In the genomic region with DNA sequence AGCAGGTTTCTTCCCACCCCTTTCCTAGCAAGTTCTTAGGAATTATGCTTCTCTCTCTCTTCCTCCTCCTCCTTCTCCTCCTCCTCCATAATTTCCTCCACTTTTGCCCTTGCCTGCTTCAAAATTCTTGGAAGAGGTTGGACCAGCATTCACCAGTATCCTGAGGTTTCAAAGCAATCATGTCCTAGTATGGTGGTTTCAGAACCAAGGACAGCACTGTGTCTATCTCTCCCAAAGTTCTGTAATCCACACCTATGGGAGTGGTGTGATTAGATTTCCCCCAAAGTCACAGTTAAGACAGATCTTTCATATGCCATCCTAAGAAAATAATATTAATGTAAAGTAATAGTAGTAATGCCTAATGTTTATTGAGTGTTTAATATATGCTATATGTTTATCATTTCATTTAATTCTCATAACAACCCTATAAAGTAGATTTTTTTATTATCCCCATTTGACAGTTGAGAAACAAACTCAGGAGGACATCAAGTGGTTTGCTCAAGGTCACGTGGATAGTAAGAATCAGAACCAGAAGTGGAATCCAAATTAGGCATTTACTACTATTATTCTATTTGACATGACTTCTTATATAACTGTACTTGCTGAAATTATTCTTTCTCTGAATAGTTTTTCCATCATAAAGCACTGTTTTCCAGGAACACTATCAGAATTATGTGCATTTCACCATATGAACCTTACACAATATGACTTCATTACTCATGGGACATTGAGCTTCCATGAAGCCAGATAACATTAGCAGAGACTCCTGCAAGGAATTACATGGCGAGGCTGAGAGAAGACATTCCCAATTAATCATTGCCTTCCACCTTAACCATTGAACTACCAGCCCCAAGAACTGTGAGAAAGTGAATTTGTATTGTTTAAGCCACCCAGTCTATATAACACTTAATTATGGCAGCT, we compare ENCODE assay signal across 1 cellular context.
A peak's percentile ranks its signal among the peaks of the same experiment; 100 is the strongest.
TF ChIP-seq lines count a peak whose summit lies in the region.

No MANE protein-coding gene starts in this region.

TF ChIP-seq in K562, 482 proteins besides CTCF, POLR2A, EP300 and RAD21 (continued from another document):
- TF ChIP-seq, protein P1, sequence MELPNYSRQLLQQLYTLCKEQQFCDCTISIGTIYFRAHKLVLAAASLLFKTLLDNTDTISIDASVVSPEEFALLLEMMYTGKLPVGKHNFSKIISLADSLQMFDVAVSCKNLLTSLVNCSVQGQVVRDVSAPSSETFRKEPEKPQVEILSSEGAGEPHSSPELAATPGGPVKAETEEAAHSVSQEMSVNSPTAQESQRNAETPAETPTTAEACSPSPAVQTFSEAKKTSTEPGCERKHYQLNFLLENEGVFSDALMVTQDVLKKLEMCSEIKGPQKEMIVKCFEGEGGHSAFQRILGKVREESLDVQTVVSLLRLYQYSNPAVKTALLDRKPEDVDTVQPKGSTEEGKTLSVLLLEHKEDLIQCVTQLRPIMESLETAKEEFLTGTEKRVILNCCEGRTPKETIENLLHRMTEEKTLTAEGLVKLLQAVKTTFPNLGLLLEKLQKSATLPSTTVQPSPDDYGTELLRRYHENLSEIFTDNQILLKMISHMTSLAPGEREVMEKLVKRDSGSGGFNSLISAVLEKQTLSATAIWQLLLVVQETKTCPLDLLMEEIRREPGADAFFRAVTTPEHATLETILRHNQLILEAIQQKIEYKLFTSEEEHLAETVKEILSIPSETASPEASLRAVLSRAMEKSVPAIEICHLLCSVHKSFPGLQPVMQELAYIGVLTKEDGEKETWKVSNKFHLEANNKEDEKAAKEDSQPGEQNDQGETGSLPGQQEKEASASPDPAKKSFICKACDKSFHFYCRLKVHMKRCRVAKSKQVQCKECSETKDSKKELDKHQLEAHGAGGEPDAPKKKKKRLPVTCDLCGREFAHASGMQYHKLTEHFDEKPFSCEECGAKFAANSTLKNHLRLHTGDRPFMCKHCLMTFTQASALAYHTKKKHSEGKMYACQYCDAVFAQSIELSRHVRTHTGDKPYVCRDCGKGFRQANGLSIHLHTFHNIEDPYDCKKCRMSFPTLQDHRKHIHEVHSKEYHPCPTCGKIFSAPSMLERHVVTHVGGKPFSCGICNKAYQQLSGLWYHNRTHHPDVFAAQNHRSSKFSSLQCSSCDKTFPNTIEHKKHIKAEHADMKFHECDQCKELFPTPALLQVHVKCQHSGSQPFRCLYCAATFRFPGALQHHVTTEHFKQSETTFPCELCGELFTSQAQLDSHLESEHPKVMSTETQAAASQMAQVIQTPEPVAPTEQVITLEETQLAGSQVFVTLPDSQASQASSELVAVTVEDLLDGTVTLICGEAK (IDR thresholded peaks at IDR 0.05), result no peak
- TF ChIP-seq, protein P1 (CRISPR knock-in tag; IDR thresholded peaks at IDR 0.05), result no peak
- TF ChIP-seq, protein P2, sequence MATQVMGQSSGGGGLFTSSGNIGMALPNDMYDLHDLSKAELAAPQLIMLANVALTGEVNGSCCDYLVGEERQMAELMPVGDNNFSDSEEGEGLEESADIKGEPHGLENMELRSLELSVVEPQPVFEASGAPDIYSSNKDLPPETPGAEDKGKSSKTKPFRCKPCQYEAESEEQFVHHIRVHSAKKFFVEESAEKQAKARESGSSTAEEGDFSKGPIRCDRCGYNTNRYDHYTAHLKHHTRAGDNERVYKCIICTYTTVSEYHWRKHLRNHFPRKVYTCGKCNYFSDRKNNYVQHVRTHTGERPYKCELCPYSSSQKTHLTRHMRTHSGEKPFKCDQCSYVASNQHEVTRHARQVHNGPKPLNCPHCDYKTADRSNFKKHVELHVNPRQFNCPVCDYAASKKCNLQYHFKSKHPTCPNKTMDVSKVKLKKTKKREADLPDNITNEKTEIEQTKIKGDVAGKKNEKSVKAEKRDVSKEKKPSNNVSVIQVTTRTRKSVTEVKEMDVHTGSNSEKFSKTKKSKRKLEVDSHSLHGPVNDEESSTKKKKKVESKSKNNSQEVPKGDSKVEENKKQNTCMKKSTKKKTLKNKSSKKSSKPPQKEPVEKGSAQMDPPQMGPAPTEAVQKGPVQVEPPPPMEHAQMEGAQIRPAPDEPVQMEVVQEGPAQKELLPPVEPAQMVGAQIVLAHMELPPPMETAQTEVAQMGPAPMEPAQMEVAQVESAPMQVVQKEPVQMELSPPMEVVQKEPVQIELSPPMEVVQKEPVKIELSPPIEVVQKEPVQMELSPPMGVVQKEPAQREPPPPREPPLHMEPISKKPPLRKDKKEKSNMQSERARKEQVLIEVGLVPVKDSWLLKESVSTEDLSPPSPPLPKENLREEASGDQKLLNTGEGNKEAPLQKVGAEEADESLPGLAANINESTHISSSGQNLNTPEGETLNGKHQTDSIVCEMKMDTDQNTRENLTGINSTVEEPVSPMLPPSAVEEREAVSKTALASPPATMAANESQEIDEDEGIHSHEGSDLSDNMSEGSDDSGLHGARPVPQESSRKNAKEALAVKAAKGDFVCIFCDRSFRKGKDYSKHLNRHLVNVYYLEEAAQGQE (CRISPR knock-in tag; IDR thresholded peaks at IDR 0.05; ENCODE audit: low read depth), result peak; percentile 91
- TF ChIP-seq EHMT2 (IDR thresholded peaks at IDR 0.05), result peak; percentile 96
- no peak for TF ChIP-seq ETV5 (CRISPR knock-in tag; IDR thresholded peaks at IDR 0.05; ENCODE audit: low read depth)
- TF ChIP-seq CBFA2T3 (IDR thresholded peaks at IDR 0.05), result peak; percentile 31; the same call in 1 of the 2 replicates
- no peak for TF ChIP-seq ZNF311 (CRISPR knock-in tag; IDR thresholded peaks at IDR 0.05)
- TF ChIP-seq RFX5 (IDR thresholded peaks at IDR 0.05; ENCODE audit: low read depth, low read length), result no peak
- TF ChIP-seq, protein P3, sequence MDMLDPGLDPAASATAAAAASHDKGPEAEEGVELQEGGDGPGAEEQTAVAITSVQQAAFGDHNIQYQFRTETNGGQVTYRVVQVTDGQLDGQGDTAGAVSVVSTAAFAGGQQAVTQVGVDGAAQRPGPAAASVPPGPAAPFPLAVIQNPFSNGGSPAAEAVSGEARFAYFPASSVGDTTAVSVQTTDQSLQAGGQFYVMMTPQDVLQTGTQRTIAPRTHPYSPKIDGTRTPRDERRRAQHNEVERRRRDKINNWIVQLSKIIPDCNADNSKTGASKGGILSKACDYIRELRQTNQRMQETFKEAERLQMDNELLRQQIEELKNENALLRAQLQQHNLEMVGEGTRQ (CRISPR knock-in tag; IDR thresholded peaks at IDR 0.05), result 0 out of 2 replicates have a peak, but pooled peaks have one; percentile 8
- no peak for TF ChIP-seq SMAD3 (CRISPR knock-in tag; conservative IDR thresholded peaks at IDR 0.05)
- no peak for TF ChIP-seq ELF1 (tag; IDR thresholded peaks at IDR 0.05)
- TF ChIP-seq MIER1 (IDR thresholded peaks at IDR 0.05; ENCODE audit: low read depth), result peak; percentile 88
- TF ChIP-seq, protein P4, sequence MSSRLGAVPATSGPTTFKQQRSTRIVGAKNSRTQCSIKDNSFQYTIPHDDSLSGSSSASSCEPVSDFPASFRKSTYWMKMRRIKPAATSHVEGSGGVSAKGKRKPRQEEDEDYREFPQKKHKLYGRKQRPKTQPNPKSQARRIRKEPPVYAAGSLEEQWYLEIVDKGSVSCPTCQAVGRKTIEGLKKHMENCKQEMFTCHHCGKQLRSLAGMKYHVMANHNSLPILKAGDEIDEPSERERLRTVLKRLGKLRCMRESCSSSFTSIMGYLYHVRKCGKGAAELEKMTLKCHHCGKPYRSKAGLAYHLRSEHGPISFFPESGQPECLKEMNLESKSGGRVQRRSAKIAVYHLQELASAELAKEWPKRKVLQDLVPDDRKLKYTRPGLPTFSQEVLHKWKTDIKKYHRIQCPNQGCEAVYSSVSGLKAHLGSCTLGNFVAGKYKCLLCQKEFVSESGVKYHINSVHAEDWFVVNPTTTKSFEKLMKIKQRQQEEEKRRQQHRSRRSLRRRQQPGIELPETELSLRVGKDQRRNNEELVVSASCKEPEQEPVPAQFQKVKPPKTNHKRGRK (tag; IDR thresholded peaks at IDR 0.05), result no peak
TF ChIP-seq in K562: peak in this region for 6.
